Comparison of ENCODE assay signal across 8 cellular contexts in genomic region chr19:37077615-37077928, GRCh38. TPM values are rescaled to one million over a fixed set of nuclear protein-coding genes. Genes with fewer than 3 reads are reported as not detected.
DNase-seq lines count a peak whose midpoint lies in the region; ATAC-seq and TF ChIP-seq lines count a peak whose summit lies in the region.

No MANE protein-coding gene starts in this region.

- no peak for ATAC-seq in natural killer cell
- ATAC-seq in HG03520 (IDR thresholded peaks at IDR 0.05; ENCODE audit: unreplicated experiment): no peak
- no peak for ATAC-seq in HG03457 (IDR thresholded peaks at IDR 0.05; ENCODE audit: unreplicated experiment)

- TF ChIP-seq POLR2A in NB4 (IDR thresholded peaks at IDR 0.05; ENCODE audit: extremely low read depth, insufficient read length): no peak

- no peaks in the 10 kb centered on the region for H3K27me3 Mint-ChIP-seq in natural killer cell (ENCODE audit: low read depth in 2 of 2)

- intact Hi-C loops in dorsolateral prefrontal cortex (cut with DNase I) (loop anchor here (2.0 to 10.0 kb wide), 7 partner anchors 95 to 390 kb away; partner anchors contain the start of genes ZNF569 (in 2 of the 2), ZNF570 (in 2 of the 2), ZNF527 (in 1 of the 2) and ZNF568 (in 1 of the 2)), natural killer cell (cut with micrococcal nuclease) (no loop called here)

- no peak for TF ChIP-seq CTCF in NB4 (IDR thresholded peaks at IDR 0.05; ENCODE audit: low read depth, low read length)
- no peak for TF ChIP-seq CTCF in dorsolateral prefrontal cortex (IDR thresholded peaks at IDR 0.05 in 54 of 56, conservative IDR thresholded peaks at IDR 0.05 in 2 of 56; ENCODE audit: low read depth in 1 of 56, partially characterized antibody in 56 of 56)
- no peak for TF ChIP-seq CTCF in natural killer cell (IDR thresholded peaks at IDR 0.05)
- TF ChIP-seq CTCF in GM13977 (IDR thresholded peaks at IDR 0.05; ENCODE audit: extremely low read depth, insufficient read depth, missing control alignments): no peak

- H3K36me3 Mint-ChIP-seq in natural killer cell: peaks cover 8% of the 10 kb centered on the region

- in situ Hi-C loops in GM13977 (cut with MboI; ENCODE audit: low pct_unique_long_range_greater_than_20kb, low sequenced_read_pairs, unreplicated experiment): no loop called here

- peak overlapping the region; percentile 100 for H3K4me3 Mint-ChIP-seq in natural killer cell

- peak overlapping the region; percentile 99 for H3K4me3 ChIP-seq in NB4 (ENCODE audit: low read depth, low read length)
- peak overlapping the region; percentile 65 to 99 (median 90) for H3K4me3 ChIP-seq in dorsolateral prefrontal cortex

- peak overlapping the region; percentile 96 to 97 for H3K27ac Mint-ChIP-seq in natural killer cell

- H3K4me1 Mint-ChIP-seq in natural killer cell: peaks cover 32 to 37% of the 10 kb centered on the region in 2 donors

- H3K27ac ChIP-seq in dorsolateral prefrontal cortex: peak overlapping the region; percentile 36 to 97 (median 88)

- H3K27me3 ChIP-seq in dorsolateral prefrontal cortex: no peaks in the 10 kb centered on the region

- H3K9me3 Mint-ChIP-seq in natural killer cell: peaks cover 2 to 6% of the 10 kb centered on the region in 2 donors

- DNase-seq in GM04503 (ENCODE audit: low read depth): peak; percentile 22
- DNase-seq in NB4 (ENCODE audit: low read depth): no peak
- no peak for DNase-seq in dorsolateral prefrontal cortex
- DNase-seq in natural killer cell: no peak
- no peak for DNase-seq in HK-2 (ENCODE audit: unreplicated experiment)
- no peak for DNase-seq in GM13977 (ENCODE audit: low spot score)

RNA-seq across cellular contexts. Expression of gene ZNF420, which starts 0.7 kb away (rescaled TPM):
- 10 to 100 TPM; 12.8 to 34.4 (median 22.6) TPM for total RNA-seq in dorsolateral prefrontal cortex
- 10 to 100 TPM in 2 of 3 donors, 1 to 10 TPM in 1; 6.4 to 15.6 (median 10.2) TPM for total RNA-seq in natural killer cell
